In the genomic region with DNA sequence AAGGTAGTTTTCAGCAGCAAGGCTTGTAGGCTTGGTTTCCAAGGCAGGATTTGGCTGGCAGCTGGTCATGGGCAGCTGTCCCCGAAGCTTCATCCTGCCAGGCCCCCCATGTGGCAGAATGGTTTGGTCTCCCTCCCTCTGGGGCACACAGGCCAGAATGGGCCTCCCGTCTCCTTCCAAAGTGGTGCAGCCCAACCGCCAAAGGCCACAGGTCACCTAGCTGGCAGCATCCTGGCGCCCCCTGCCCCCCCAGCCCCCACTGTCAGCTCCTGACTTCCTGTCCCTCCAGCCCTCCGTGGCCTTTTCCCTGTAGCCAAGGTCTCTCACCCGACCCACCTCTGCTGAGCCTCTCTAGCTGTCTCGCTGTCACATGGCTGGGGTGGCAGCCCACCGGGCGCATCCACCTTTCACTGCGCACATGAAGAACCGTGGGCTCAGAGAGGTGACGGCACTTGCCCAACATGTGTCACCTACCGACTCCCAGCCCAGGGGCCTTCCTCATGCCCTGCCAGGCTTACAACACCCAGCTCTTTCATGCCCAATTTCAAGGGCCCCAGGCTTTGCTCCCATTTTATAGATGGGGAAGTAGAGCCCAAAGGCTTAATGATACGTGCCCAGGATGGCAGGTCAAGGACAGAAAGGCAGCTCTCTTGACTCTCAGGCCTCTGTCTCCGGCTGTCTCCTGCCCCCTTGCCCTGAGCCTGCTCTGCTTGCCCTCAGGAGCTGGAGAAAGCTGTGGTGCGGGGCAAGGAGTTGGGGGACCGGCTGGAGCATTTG, we compare ENCODE assay signal across 1 cellular context.
A peak's percentile ranks its signal among the peaks of the same experiment; 100 is the strongest.
TF ChIP-seq lines count a peak whose summit lies in the region.

No MANE protein-coding gene starts in this region.

TF ChIP-seq in HepG2, 621 proteins besides CTCF, POLR2A, EP300 and RAD21 (continues in another document):
- TF ChIP-seq BHLHE40 (IDR thresholded peaks at IDR 0.05; ENCODE audit: low read length) (peak; percentile 41; the same call in 1 of the 2 replicates), SPEN (CRISPR knock-in tag; IDR thresholded peaks at IDR 0.05; ENCODE audit: low read depth) (no peak), MLXIP (CRISPR knock-in tag; IDR thresholded peaks at IDR 0.05; ENCODE audit: borderline replicate concordance) (no peak), ZNF382 (CRISPR knock-in tag; IDR thresholded peaks at IDR 0.05; ENCODE audit: borderline replicate concordance) (no peak), ARID5B (CRISPR knock-in tag; IDR thresholded peaks at IDR 0.05) (no peak), ZNF414 (CRISPR knock-in tag; IDR thresholded peaks at IDR 0.05) (no peak), GABPB1 (CRISPR knock-in tag; IDR thresholded peaks at IDR 0.05) (peak; percentile 35; the same call in 1 of the 2 replicates), ZNF253 (CRISPR knock-in tag; IDR thresholded peaks at IDR 0.05; ENCODE audit: borderline replicate concordance) (no peak), HDAC2 (CRISPR knock-in tag; IDR thresholded peaks at IDR 0.05) (no peak), SRSF4 (IDR thresholded peaks at IDR 0.05; ENCODE audit: low read depth, low read length, poor library complexity, severe bottlenecking) (no peak), ZNF691 (CRISPR knock-in tag; IDR thresholded peaks at IDR 0.05; ENCODE audit: borderline replicate concordance, low read depth) (no peak), KAT8 (CRISPR knock-in tag; IDR thresholded peaks at IDR 0.05) (no peak), ATF4 (CRISPR knock-in tag; IDR thresholded peaks at IDR 0.05) (no peak), PCBP2 (optimal IDR thresholded peaks at IDR 0.05; ENCODE audit: low read depth, low read length, poor library complexity, severe bottlenecking) (no peak), HIC2 (CRISPR knock-in tag; IDR thresholded peaks at IDR 0.05; ENCODE audit: low read depth) (peak; percentile 64; the same call in 1 of the 2 replicates), ZNF605 (CRISPR knock-in tag; IDR thresholded peaks at IDR 0.05) (no peak), ZNF570 (CRISPR knock-in tag; IDR thresholded peaks at IDR 0.05; ENCODE audit: borderline replicate concordance) (no peak), HDAC6 (IDR thresholded peaks at IDR 0.05; ENCODE audit: low read depth, low read length) (no peak), MAZ (IDR thresholded peaks at IDR 0.05; ENCODE audit: borderline replicate concordance, low read depth, low read length) (no peak), MAZ (CRISPR knock-in tag; IDR thresholded peaks at IDR 0.05; ENCODE audit: low read depth) (no peak), THAP11 (CRISPR knock-in tag; IDR thresholded peaks at IDR 0.05) (no peak), ZNF678 (CRISPR knock-in tag; IDR thresholded peaks at IDR 0.05) (no peak), ZNF879 (CRISPR knock-in tag; IDR thresholded peaks at IDR 0.05) (no peak), ZNF510 (CRISPR knock-in tag; IDR thresholded peaks at IDR 0.05; ENCODE audit: low read depth) (no peak), ZNF710 (CRISPR knock-in tag; IDR thresholded peaks at IDR 0.05; ENCODE audit: borderline replicate concordance) (no peak), ZFX (CRISPR knock-in tag; IDR thresholded peaks at IDR 0.05; ENCODE audit: low read depth) (peak; percentile 42; the same call in 1 of the 2 replicates), HCFC1 (IDR thresholded peaks at IDR 0.05; ENCODE audit: low read depth, low read length) (no peak)
- TF ChIP-seq, protein P1, sequence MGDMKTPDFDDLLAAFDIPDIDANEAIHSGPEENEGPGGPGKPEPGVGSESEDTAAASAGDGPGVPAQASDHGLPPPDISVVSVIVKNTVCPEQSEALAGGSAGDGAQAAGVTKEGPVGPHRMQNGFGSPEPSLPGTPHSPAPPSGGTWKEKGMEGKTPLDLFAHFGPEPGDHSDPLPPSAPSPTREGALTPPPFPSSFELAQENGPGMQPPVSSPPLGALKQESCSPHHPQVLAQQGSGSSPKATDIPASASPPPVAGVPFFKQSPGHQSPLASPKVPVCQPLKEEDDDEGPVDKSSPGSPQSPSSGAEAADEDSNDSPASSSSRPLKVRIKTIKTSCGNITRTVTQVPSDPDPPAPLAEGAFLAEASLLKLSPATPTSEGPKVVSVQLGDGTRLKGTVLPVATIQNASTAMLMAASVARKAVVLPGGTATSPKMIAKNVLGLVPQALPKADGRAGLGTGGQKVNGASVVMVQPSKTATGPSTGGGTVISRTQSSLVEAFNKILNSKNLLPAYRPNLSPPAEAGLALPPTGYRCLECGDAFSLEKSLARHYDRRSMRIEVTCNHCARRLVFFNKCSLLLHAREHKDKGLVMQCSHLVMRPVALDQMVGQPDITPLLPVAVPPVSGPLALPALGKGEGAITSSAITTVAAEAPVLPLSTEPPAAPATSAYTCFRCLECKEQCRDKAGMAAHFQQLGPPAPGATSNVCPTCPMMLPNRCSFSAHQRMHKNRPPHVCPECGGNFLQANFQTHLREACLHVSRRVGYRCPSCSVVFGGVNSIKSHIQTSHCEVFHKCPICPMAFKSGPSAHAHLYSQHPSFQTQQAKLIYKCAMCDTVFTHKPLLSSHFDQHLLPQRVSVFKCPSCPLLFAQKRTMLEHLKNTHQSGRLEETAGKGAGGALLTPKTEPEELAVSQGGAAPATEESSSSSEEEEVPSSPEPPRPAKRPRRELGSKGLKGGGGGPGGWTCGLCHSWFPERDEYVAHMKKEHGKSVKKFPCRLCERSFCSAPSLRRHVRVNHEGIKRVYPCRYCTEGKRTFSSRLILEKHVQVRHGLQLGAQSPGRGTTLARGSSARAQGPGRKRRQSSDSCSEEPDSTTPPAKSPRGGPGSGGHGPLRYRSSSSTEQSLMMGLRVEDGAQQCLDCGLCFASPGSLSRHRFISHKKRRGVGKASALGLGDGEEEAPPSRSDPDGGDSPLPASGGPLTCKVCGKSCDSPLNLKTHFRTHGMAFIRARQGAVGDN (CRISPR knock-in tag; IDR thresholded peaks at IDR 0.05) = peak; percentile 57
- TF ChIP-seq, protein P2, sequence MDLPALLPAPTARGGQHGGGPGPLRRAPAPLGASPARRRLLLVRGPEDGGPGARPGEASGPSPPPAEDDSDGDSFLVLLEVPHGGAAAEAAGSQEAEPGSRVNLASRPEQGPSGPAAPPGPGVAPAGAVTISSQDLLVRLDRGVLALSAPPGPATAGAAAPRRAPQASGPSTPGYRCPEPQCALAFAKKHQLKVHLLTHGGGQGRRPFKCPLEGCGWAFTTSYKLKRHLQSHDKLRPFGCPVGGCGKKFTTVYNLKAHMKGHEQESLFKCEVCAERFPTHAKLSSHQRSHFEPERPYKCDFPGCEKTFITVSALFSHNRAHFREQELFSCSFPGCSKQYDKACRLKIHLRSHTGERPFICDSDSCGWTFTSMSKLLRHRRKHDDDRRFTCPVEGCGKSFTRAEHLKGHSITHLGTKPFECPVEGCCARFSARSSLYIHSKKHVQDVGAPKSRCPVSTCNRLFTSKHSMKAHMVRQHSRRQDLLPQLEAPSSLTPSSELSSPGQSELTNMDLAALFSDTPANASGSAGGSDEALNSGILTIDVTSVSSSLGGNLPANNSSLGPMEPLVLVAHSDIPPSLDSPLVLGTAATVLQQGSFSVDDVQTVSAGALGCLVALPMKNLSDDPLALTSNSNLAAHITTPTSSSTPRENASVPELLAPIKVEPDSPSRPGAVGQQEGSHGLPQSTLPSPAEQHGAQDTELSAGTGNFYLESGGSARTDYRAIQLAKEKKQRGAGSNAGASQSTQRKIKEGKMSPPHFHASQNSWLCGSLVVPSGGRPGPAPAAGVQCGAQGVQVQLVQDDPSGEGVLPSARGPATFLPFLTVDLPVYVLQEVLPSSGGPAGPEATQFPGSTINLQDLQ (CRISPR knock-in tag; IDR thresholded peaks at IDR 0.05) = no peak
- TF ChIP-seq, protein P3, sequence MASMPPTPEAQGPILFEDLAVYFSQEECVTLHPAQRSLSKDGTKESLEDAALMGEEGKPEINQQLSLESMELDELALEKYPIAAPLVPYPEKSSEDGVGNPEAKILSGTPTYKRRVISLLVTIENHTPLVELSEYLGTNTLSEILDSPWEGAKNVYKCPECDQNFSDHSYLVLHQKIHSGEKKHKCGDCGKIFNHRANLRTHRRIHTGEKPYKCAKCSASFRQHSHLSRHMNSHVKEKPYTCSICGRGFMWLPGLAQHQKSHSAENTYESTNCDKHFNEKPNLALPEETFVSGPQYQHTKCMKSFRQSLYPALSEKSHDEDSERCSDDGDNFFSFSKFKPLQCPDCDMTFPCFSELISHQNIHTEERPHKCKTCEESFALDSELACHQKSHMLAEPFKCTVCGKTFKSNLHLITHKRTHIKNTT (CRISPR knock-in tag; IDR thresholded peaks at IDR 0.05) = no peak
